9 cellular contexts compared by ENCODE assay signal in the genomic region with DNA sequence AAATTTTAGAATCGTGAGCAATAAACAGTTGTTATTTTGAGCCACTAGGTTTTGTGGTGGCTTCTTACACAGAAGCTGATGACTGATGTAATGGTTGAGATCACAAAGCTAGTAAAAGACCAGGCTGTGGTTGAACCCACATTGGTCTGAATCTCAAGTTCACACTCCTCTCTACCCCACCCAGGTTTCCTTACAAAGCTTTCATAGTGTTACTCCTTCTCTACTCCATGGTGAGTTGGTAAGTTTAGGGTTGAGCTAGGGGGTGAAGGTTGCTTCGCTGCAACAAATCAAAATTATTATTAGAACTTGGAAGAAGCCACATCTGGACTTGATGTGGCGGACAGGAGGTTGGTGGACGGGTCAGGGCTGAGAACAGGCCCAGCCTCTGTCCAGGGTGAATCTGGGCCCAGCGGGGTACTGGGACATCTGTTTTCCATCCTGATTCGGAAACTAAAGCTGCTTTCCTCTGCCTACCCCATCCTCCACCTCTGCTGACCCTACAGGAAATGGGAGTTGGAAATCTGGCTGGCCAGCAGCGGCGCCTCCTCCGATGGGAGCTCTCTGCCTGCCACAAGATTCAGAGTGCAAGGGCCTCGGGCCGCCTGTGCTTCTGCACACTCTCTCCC.
DNase-seq lines count a peak whose midpoint lies in the region; ATAC-seq and TF ChIP-seq lines count a peak whose summit lies in the region.
"Had no signal": no experiment of that assay in that cellular context is flagged by ENCODE, and none has a peak within 500 bp of the region (broad histone marks: within the 10 kb centered on the region; RNA-seq: fewer than 3 reads in every experiment).

No MANE protein-coding gene starts in this region.

- H2BK20ac ChIP-seq in IMR-90 (ENCODE audit: low read depth, low read length): peak overlapping the region; percentile 25; the same call in 1 of the 2 replicates

- no peak overlapping the region for H3K18ac ChIP-seq in IMR-90 (ENCODE audit: low read depth, low read length)

- peak overlapping the region; percentile 39; the same call in 1 of the 2 replicates for H3K14ac ChIP-seq in IMR-90 (replicated peaks; ENCODE audit: low read depth, low read length)

- no peak overlapping the region for H3K4me3 ChIP-seq in IMR-90 (ENCODE audit: insufficient read depth, low read depth, low read length)
- H3K4me3 ChIP-seq in right atrium auricular region: no peak overlapping the region
- H3K4me3 ChIP-seq in A673 (ENCODE audit: low read depth, low read length, poor library complexity, severe bottlenecking): no peak overlapping the region

- H2AK9ac ChIP-seq in IMR-90 (replicated peaks; ENCODE audit: low read depth, low read length, poor library complexity): peak overlapping the region; percentile 15

- H2BK5ac ChIP-seq in IMR-90 (ENCODE audit: low read depth, low read length, poor library complexity, severe bottlenecking): no peak overlapping the region

- H3K4me1 ChIP-seq in IMR-90 (ENCODE audit: control insufficient read depth, insufficient read depth, low read length) (peaks cover 2% of the 10 kb centered on the region; the same call in 1 of the 2 replicates), right atrium auricular region (peaks cover 0 to 40% of the 10 kb centered on the region in 2 donors), A673 (ENCODE audit: insufficient read depth, low read length, poor library complexity, severe bottlenecking) (no peaks in the 10 kb centered on the region)

- intact Hi-C loops in IMR-90 (cut with micrococcal nuclease): no loop called here
- intact Hi-C loops in A673 (cut with micrococcal nuclease; ENCODE audit: unreplicated experiment): no loop called here

- H3K36me3 ChIP-seq in IMR-90 (ENCODE audit: control insufficient read depth, insufficient read depth, low read length) (no peaks in the 10 kb centered on the region), right atrium auricular region (no peaks in the 10 kb centered on the region), A673 (ENCODE audit: insufficient read depth, low read length, poor library complexity, severe bottlenecking) (no peaks in the 10 kb centered on the region)

- no peak overlapping the region for H2BK15ac ChIP-seq in IMR-90 (ENCODE audit: low read depth, low read length)

- H3K4me1 Mint-ChIP-seq in stimulated activated memory B cell treated with anti-CD40 and anti-IgM and Interleukin-4, amounts not matched to agents 10 μg/mL and 1 μg/mL and 100 μg/mL, for 72 hours: peaks cover 55% of the 10 kb centered on the region

- ATAC-seq in IMR-90 (ENCODE audit: low read depth) (no peak), HG03039 (IDR thresholded peaks at IDR 0.05; ENCODE audit: unreplicated experiment) (no peak)
- ATAC-seq in activated naive CD4-positive, alpha-beta T cell treated with anti-CD3 and anti-CD28 coated beads, Interleukin-2, amount 50 U/mL, for 72 hours: peak; percentile 54 to 65
- no peak for ATAC-seq in stimulated activated memory B cell treated with anti-CD40 and anti-IgM and Interleukin-4, amounts not matched to agents 10 μg/mL and 1 μg/mL and 100 μg/mL, for 72 hours
- ATAC-seq: Panc1 had no signal

- H3K27ac Mint-ChIP-seq in activated naive CD4-positive, alpha-beta T cell treated with anti-CD3 and anti-CD28 coated beads, Interleukin-2, amount 50 U/mL, for 72 hours: peak overlapping the region in 1 of 2 donors; percentile 81
- H3K27ac Mint-ChIP-seq in stimulated activated memory B cell treated with anti-CD40 and anti-IgM and Interleukin-4, amounts not matched to agents 10 μg/mL and 1 μg/mL and 100 μg/mL, for 72 hours: peak overlapping the region; percentile 68

- peaks cover 7 to 18% of the 10 kb centered on the region in 2 donors for H3K36me3 Mint-ChIP-seq in activated naive CD4-positive, alpha-beta T cell treated with anti-CD3 and anti-CD28 coated beads, Interleukin-2, amount 50 U/mL, for 72 hours
- H3K36me3 Mint-ChIP-seq in stimulated activated memory B cell treated with anti-CD40 and anti-IgM and Interleukin-4, amounts not matched to agents 10 μg/mL and 1 μg/mL and 100 μg/mL, for 72 hours: no peaks in the 10 kb centered on the region

- 80% methylated on average over 1 of the region's 11 CpGs; no CpG with 5 or more reads in 1 of the 2 experiments for WGBS in IMR-90 (ENCODE audit: extremely low coverage in 2 of 2, insufficient read length in 1 of 2), 2 experiments

- no peak overlapping the region for H3K9ac ChIP-seq in IMR-90 (ENCODE audit: low read depth, low read length)

- no TSS peak for BruUV-seq in IMR-90 (replicated peaks; lab: Mats Ljungman, UMichigan)
- no TSS peak for BruUV-seq in A673 (replicated peaks; lab: Mats Ljungman, UMichigan)

- no peak overlapping the region for H3K23ac ChIP-seq in IMR-90 (ENCODE audit: low read depth, low read length)

- dilution Hi-C loops in IMR-90 (cut with HindIII; ENCODE audit: low sequenced_read_pairs, unreplicated experiment): no loop called here

- H3K27me3 ChIP-seq in IMR-90 (ENCODE audit: control insufficient read depth, insufficient read depth, low read length) (no peaks in the 10 kb centered on the region), right atrium auricular region (no peaks in the 10 kb centered on the region), A673 (replicated peaks; ENCODE audit: insufficient read depth, low read depth, low read length, poor library complexity) (no peaks in the 10 kb centered on the region)

- no peaks in the 10 kb centered on the region for H4K20me1 ChIP-seq in IMR-90 (ENCODE audit: insufficient read depth, low read length)

- 0 out of 2 replicates have a peak overlapping the region, but pooled peaks have one; percentile 26 for H2BK120ac ChIP-seq in IMR-90 (ENCODE audit: low read depth, low read length)

- H4K5ac ChIP-seq in IMR-90 (ENCODE audit: low read depth, low read length): peak overlapping the region; percentile 17; the same call in 1 of the 2 replicates

- H3K9me3 ChIP-seq in IMR-90 (ENCODE audit: control insufficient read depth, insufficient read depth, low read length) (no peaks in the 10 kb centered on the region), right atrium auricular region (no peaks in the 10 kb centered on the region), A673 (ENCODE audit: low read depth, low read length, poor library complexity, severe bottlenecking) (no peaks in the 10 kb centered on the region)

- H3K9me1 ChIP-seq in IMR-90 (ENCODE audit: insufficient read depth, low read length): peaks cover 4% of the 10 kb centered on the region; the same call in 1 of the 2 replicates

- no peak for TF ChIP-seq POLR2A in IMR-90 (IDR thresholded peaks at IDR 0.05; ENCODE audit: low read depth, low read length)

- H3K27me3 Mint-ChIP-seq in stimulated activated memory B cell treated with anti-CD40 and anti-IgM and Interleukin-4, amounts not matched to agents 10 μg/mL and 1 μg/mL and 100 μg/mL, for 72 hours: no peaks in the 10 kb centered on the region

- no peaks in the 10 kb centered on the region for H3K79me1 ChIP-seq in IMR-90 (ENCODE audit: low read depth in 1 of 2, low read length in 2 of 2)

- H3K4me2 ChIP-seq in IMR-90 (ENCODE audit: low read depth, low read length): no peak overlapping the region

- in situ Hi-C loops in IMR-90 (cut with MboI; ENCODE audit: low sequenced_read_pairs): no loop called here

- peak overlapping the region; percentile 28 for H2AFZ ChIP-seq in IMR-90 (replicated peaks; ENCODE audit: low read length, poor library complexity)

- POLR2A ChIA-PET in IMR-90 (lab: Charles Lee; ENCODE audit: unreplicated experiment) (interaction anchor here (0.6 kb wide), 1 partner anchor 82 kb away, joined by 4 read pairs; no protein-coding TSS in a partner anchor), A673 (lab: Charles Lee; ENCODE audit: low non-redundant PET) (no interaction called here)

- peaks cover 0 to 9% of the 10 kb centered on the region in 2 donors for H3K9me3 Mint-ChIP-seq in activated naive CD4-positive, alpha-beta T cell treated with anti-CD3 and anti-CD28 coated beads, Interleukin-2, amount 50 U/mL, for 72 hours
- H3K9me3 Mint-ChIP-seq in stimulated activated memory B cell treated with anti-CD40 and anti-IgM and Interleukin-4, amounts not matched to agents 10 μg/mL and 1 μg/mL and 100 μg/mL, for 72 hours: no peaks in the 10 kb centered on the region

- DNase-seq in IMR-90 (no peak), right atrium auricular region (ENCODE audit: low spot score) (no peak), A673 (ENCODE audit: low spot score) (no peak), hypothalamus (lab: John Stamatoyannopoulos, UW) (no peak), T-helper 9 cell (no peak)
- DNase-seq in activated naive CD4-positive, alpha-beta T cell treated with anti-CD3 and anti-CD28 coated beads, Interleukin-2, amount 50 U/mL, for 72 hours (ENCODE audit: low spot score in 2 of 2): peak in 1 of 2 donors; percentile 46

- no peak overlapping the region for H2AK5ac ChIP-seq in IMR-90 (ENCODE audit: low read depth, low read length)

- H3K4ac ChIP-seq in IMR-90 (ENCODE audit: low read depth, low read length): no peak overlapping the region

- TF ChIP-seq CTCF in IMR-90 (conservative IDR thresholded peaks at IDR 0.05; ENCODE audit: low read depth, low read length) (no peak), right atrium auricular region (IDR thresholded peaks at IDR 0.05) (no peak), A673 (conservative IDR thresholded peaks at IDR 0.05; ENCODE audit: low read depth, low read length) (no peak)

- CTCF ChIA-PET in IMR-90 (lab: Yijun Ruan, JAX): no interaction called here
- CTCF ChIA-PET in A673 (lab: Charles Lee): no interaction called here

- H3K56ac ChIP-seq in IMR-90 (ENCODE audit: extremely low read depth, insufficient read depth, low read length): no peak overlapping the region

- H3K27ac ChIP-seq in IMR-90 (ENCODE audit: insufficient read depth, low read length) (no peak overlapping the region), right atrium auricular region (peak overlapping the region; percentile 35 to 57), A673 (ENCODE audit: low read depth, low read length, poor library complexity, severe bottlenecking) (no peak overlapping the region)

- H4K91ac ChIP-seq in IMR-90 (ENCODE audit: insufficient read depth, low read depth, low read length): no peak overlapping the region

- no peak overlapping the region for H4K8ac ChIP-seq in IMR-90 (ENCODE audit: low read depth in 2 of 2, low read length in 2 of 2)

- no peak overlapping the region for H3K4me3 Mint-ChIP-seq in stimulated activated memory B cell treated with anti-CD40 and anti-IgM and Interleukin-4, amounts not matched to agents 10 μg/mL and 1 μg/mL and 100 μg/mL, for 72 hours

- TF ChIP-seq RAD21 in IMR-90 (IDR thresholded peaks at IDR 0.05; ENCODE audit: low read length): no peak

TF ChIP-seq in IMR-90, 13 proteins besides CTCF, POLR2A, EP300 and RAD21 (continues in another document):
- TF ChIP-seq SMC3 (IDR thresholded peaks at IDR 0.05; ENCODE audit: low read depth, low read length): no peak

Comparison
In these comparisons a context has a peak if more than half of its experiments do, and no peak if none do; other contexts are left out.
1. ATAC-seq: peak in activated naive CD4-positive, alpha-beta T cell treated with anti-CD3 and anti-CD28 coated beads, Interleukin-2, amount 50 U/mL, for 72 hours (2 of 2); none in IMR-90 (single experiment), stimulated activated memory B cell treated with anti-CD40 and anti-IgM and Interleukin-4, amounts not matched to agents 10 μg/mL and 1 μg/mL and 100 μg/mL, for 72 hours (single experiment) and HG03039 (single experiment).
2. H3K27ac ChIP-seq: peak in right atrium auricular region (2 of 2); none in IMR-90 (single experiment) and A673 (single experiment).